23 cellular contexts compared by ENCODE assay signal in the genomic region with DNA sequence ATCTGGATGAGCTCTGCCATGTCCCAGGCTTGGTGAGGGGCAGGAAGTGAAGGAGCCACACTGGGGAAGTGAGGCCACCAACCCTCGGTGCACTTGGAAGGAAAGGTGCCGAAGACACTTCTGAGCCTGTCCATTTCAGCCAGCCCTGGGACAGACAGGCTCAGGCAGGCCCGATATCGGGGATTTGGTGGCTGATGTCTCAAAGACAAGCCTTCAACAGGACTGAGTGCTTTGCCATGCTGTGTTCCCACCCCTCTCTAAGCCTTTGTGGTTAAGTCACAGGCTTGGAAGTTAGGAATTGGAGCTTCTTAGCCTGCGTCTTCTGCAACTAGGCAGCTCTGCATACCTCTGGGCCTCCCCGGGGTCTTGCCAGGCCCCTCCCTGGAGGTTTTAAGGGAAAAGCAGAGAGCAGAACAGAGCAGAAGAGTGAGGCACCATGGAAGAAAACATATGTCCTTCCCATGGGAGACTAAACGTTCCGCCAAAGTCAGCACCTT.
A peak's percentile ranks its signal among the peaks of the same experiment; 100 is the strongest.
DNase-seq lines count a peak whose midpoint lies in the region; ATAC-seq and TF ChIP-seq lines count a peak whose summit lies in the region.
"Had no signal": no experiment of that assay in that cellular context is flagged by ENCODE, and none has a peak within 500 bp of the region (broad histone marks: within the 10 kb centered on the region; RNA-seq: fewer than 3 reads in every experiment).

No MANE protein-coding gene starts in this region.

- H3K4me3 ChIP-seq in ascending aorta (no peak overlapping the region), esophagus muscularis mucosa (no peak overlapping the region), parathyroid adenoma (ENCODE audit: low read depth, low read length) (no peak overlapping the region), tibial nerve (no peak overlapping the region)
- H3K4me3 ChIP-seq: adrenal gland, breast epithelium had no signal

- no peaks in the 10 kb centered on the region for H3K27me3 ChIP-seq in ascending aorta
- no peaks in the 10 kb centered on the region for H3K27me3 ChIP-seq in esophagus muscularis mucosa
- H3K27me3 ChIP-seq in parathyroid adenoma (ENCODE audit: control insufficient read depth, insufficient read depth, low read length): no peaks in the 10 kb centered on the region
- no peaks in the 10 kb centered on the region for H3K27me3 ChIP-seq in tibial nerve
- H3K27me3 ChIP-seq: adrenal gland, breast epithelium had no signal

- H3K27ac Mint-ChIP-seq in activated naive CD8-positive, alpha-beta T cell treated with anti-CD3 and anti-CD28 coated beads, Interleukin-2, amount 50 U/mL, for 24 hours: no peak overlapping the region
- H3K27ac Mint-ChIP-seq: activated T-cell treated with anti-CD3 and anti-CD28 coated beads, Interleukin-2, amount 50 U/mL, for 24 hours; CD4-positive, alpha-beta T cell; T-helper 1 cell treated with Interleukin-12 subunit alpha and Interleukin-12 subunit beta and Interleukin-4 antibody, amounts not matched to agents 30 μg/mL and 1 μg/mL, for 36 hours had no signal

- 69% methylated on average over 8 of the region's 8 CpGs for WGBS in esophagus muscularis mucosa
- 61 to 67% methylated on average over 8 of the region's 8 CpGs for WGBS in tibial nerve, 2 donors

- no peaks in the 10 kb centered on the region for H3K36me3 ChIP-seq in ascending aorta
- H3K36me3 ChIP-seq in esophagus muscularis mucosa: peaks cover 0 to 20% (median 0%) of the 10 kb centered on the region in 4 donors
- H3K36me3 ChIP-seq in parathyroid adenoma (ENCODE audit: control insufficient read depth, insufficient read depth, low read length): no peaks in the 10 kb centered on the region
- peaks cover 0 to 54% (median 0%) of the 10 kb centered on the region in 3 donors for H3K36me3 ChIP-seq in tibial nerve
- H3K36me3 ChIP-seq: adrenal gland, breast epithelium had no signal

- no peak for TF ChIP-seq EP300 in esophagus muscularis mucosa (IDR thresholded peaks at IDR 0.05)
- TF ChIP-seq EP300 in tibial nerve (IDR thresholded peaks at IDR 0.05): no peak

- H3K4me2 ChIP-seq in parathyroid adenoma (ENCODE audit: low read length): peak overlapping the region; percentile 24

- H3K9ac ChIP-seq in parathyroid adenoma: no peak overlapping the region

- H3K4me3 Mint-ChIP-seq in activated naive CD8-positive, alpha-beta T cell treated with anti-CD3 and anti-CD28 coated beads, Interleukin-2, amount 50 U/mL, for 24 hours: no peak overlapping the region
- H3K4me3 Mint-ChIP-seq: activated T-cell treated with anti-CD3 and anti-CD28 coated beads, Interleukin-2, amount 50 U/mL, for 24 hours; CD4-positive, alpha-beta T cell; natural killer cell treated with Interleukin-12 subunit alpha and Interleukin-12 subunit beta and Interleukin-15 and Interleukin-18, amount 100 ng/mL, for 72 hours; T-helper 1 cell treated with Interleukin-12 subunit alpha and Interleukin-12 subunit beta and Interleukin-4 antibody, amounts not matched to agents 30 μg/mL and 1 μg/mL, for 36 hours had no signal

- H3K4me1 Mint-ChIP-seq in activated naive CD8-positive, alpha-beta T cell treated with anti-CD3 and anti-CD28 coated beads, Interleukin-2, amount 50 U/mL, for 24 hours: peaks cover 25% of the 10 kb centered on the region

- H3K9me3 ChIP-seq in ascending aorta (no peaks in the 10 kb centered on the region), esophagus muscularis mucosa (no peaks in the 10 kb centered on the region), parathyroid adenoma (ENCODE audit: control insufficient read depth, low read length) (no peaks in the 10 kb centered on the region), tibial nerve (no peaks in the 10 kb centered on the region)
- H3K9me3 ChIP-seq: adrenal gland, breast epithelium had no signal

- H3K27me3 Mint-ChIP-seq in activated naive CD8-positive, alpha-beta T cell treated with anti-CD3 and anti-CD28 coated beads, Interleukin-2, amount 50 U/mL, for 24 hours: peaks cover 17% of the 10 kb centered on the region
- H3K27me3 Mint-ChIP-seq: activated T-cell treated with anti-CD3 and anti-CD28 coated beads, Interleukin-2, amount 50 U/mL, for 24 hours; CD4-positive, alpha-beta T cell had no signal

- no peak for ATAC-seq in activated naive CD8-positive, alpha-beta T cell treated with anti-CD3 and anti-CD28 coated beads, Interleukin-2, amount 50 U/mL, for 24 hours
- ATAC-seq: HCT116; natural killer cell treated with Interleukin-12 subunit alpha and Interleukin-12 subunit beta and Interleukin-15 and Interleukin-18, amount 100 ng/mL, for 72 hours; Panc1 had no signal

- H3K79me2 ChIP-seq in parathyroid adenoma: peaks cover 51% of the 10 kb centered on the region

- no peaks in the 10 kb centered on the region for H3K9me3 Mint-ChIP-seq in activated naive CD8-positive, alpha-beta T cell treated with anti-CD3 and anti-CD28 coated beads, Interleukin-2, amount 50 U/mL, for 24 hours
- H3K9me3 Mint-ChIP-seq: activated T-cell treated with anti-CD3 and anti-CD28 coated beads, Interleukin-2, amount 50 U/mL, for 24 hours; CD4-positive, alpha-beta T cell; natural killer cell treated with Interleukin-12 subunit alpha and Interleukin-12 subunit beta and Interleukin-15 and Interleukin-18, amount 100 ng/mL, for 72 hours; T-helper 1 cell treated with Interleukin-12 subunit alpha and Interleukin-12 subunit beta and Interleukin-4 antibody, amounts not matched to agents 30 μg/mL and 1 μg/mL, for 36 hours had no signal

- TF ChIP-seq CTCF in ascending aorta (IDR thresholded peaks at IDR 0.05) (no peak), esophagus muscularis mucosa (IDR thresholded peaks at IDR 0.05) (no peak), parathyroid adenoma (IDR thresholded peaks at IDR 0.05) (no peak), tibial nerve (IDR thresholded peaks at IDR 0.05) (no peak)

- H3K4me1 ChIP-seq in ascending aorta: peaks cover 8 to 33% of the 10 kb centered on the region in 2 donors
- peaks cover 19 to 57% (median 34%) of the 10 kb centered on the region in 4 donors for H3K4me1 ChIP-seq in esophagus muscularis mucosa
- H3K4me1 ChIP-seq in parathyroid adenoma: peaks cover 75% of the 10 kb centered on the region
- H3K4me1 ChIP-seq in tibial nerve: peaks cover 0 to 85% (median 43%) of the 10 kb centered on the region in 4 donors
- H3K4me1 ChIP-seq: adrenal gland had no signal

- H3K27ac ChIP-seq in ascending aorta (peak overlapping the region; percentile 73 to 86), esophagus muscularis mucosa (replicated peaks in 1 of 4) (peak overlapping the region in 3 of 4 donors; percentile 35 to 69 (median 43)), parathyroid adenoma (peak overlapping the region; percentile 53), tibial nerve (peak overlapping the region in 3 of 4 donors; percentile 23 to 62 (median 38))

- intact Hi-C loops in ascending aorta (cut with DNase I) (loop anchor here (2.0 kb wide), 2 partner anchors 28 to 72 kb away; partner anchors contain the start of gene AFAP1L2), esophagus muscularis mucosa (cut with DNase I) (no loop called here)

- H2AFZ ChIP-seq in parathyroid adenoma: no peak overlapping the region

- TF ChIP-seq POLR2A in esophagus muscularis mucosa (IDR thresholded peaks at IDR 0.05; ENCODE audit: low read depth) (no peak), tibial nerve (IDR thresholded peaks at IDR 0.05) (no peak)

- no peaks in the 10 kb centered on the region for H3K36me3 Mint-ChIP-seq in activated naive CD8-positive, alpha-beta T cell treated with anti-CD3 and anti-CD28 coated beads, Interleukin-2, amount 50 U/mL, for 24 hours (ENCODE audit: low read depth)
- H3K36me3 Mint-ChIP-seq: natural killer cell treated with Interleukin-12 subunit alpha and Interleukin-12 subunit beta and Interleukin-15 and Interleukin-18, amount 100 ng/mL, for 72 hours had no signal

- DNase-seq in ascending aorta (ENCODE audit: low spot score in 2 of 2): no peak
- DNase-seq in esophagus muscularis mucosa (ENCODE audit: extremely low spot score): no peak
- no peak for DNase-seq in tibial nerve (ENCODE audit: low spot score in 2 of 2)
- DNase-seq in NCI-H2227 (lab: John Stamatoyannopoulos, UW; ENCODE audit: unreplicated experiment): no peak
- no peak for DNase-seq in activated naive CD8-positive, alpha-beta T cell treated with anti-CD3 and anti-CD28 coated beads, Interleukin-2, amount 50 U/mL, for 24 hours
- DNase-seq in central memory CD4-positive, alpha-beta T cell: no peak
- DNase-seq: activated CD4-positive, alpha-beta T cell treated with anti-CD3 and anti-CD28 coated beads for 1 hour; activated gamma-delta T cell treated with Interleukin-2 at 50 U/mL for 16 hours; activated T-cell treated with anti-CD3 and anti-CD28 coated beads, Interleukin-2, amount 50 U/mL, for 24 hours; CD4-positive, alpha-beta T cell; cortex of kidney; glutamatergic neuron; NCI-H146; NCI-H2171 treated with DMSO at 0.1 percent for 48 hours; NCI-H524 treated with DMSO at 0.1 percent for 48 hours; NK-92 treated with Interleukin-12 subunit alpha and Interleukin-12 subunit beta, amount 100 ng/mL, for 24 hours had no signal
